In the genomic region with DNA sequence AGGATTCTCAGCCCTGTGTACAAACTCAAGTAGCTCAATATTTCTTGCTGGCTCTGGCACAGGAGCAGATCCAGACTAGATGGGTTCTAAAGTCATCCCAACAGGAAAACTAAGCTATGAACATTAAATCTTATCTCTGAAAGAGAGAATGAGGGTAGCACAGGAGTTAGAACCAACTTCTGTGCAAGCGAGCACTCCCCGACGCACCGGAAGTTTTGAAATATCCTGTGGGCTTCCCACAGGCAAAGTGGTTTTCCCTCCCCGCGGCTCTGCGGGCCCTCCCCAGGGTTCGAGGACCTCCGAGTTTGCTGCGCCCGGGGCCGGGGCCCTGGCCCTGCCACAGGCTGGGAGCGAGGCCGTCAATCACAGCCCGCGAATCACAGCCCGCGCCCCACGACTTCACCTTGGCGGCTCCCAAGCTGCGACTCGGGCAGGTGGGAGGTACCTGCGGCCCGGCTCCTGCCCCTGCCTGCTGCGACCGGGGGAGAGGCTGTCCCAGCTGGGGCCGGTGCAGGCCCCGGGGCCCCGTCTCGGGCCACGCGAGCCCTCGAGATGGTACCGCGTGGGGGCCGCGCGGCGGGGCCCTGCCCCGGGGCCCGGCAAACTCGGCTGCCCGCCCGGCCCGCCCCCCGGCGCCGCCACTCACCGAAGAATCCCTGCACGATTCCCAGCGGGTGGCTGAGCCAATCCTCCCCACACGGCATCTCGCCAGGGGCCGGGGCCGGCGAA, we compare ENCODE assay signal across 7 cellular contexts. TPM values are rescaled to one million over a fixed set of nuclear protein-coding genes. Genes with fewer than 3 reads are reported as not detected.
DNase-seq lines count a peak whose midpoint lies in the region; ATAC-seq and FAIRE-seq lines count a peak whose summit lies in the region.

No MANE protein-coding gene starts in this region.

- ATAC-seq in HG02623 (IDR thresholded peaks at IDR 0.05; ENCODE audit: unreplicated experiment) (peak; percentile 38), memory B cell (ENCODE audit: low read depth) (peak; percentile 17)
- peak; percentile 27 for ATAC-seq in activated CD4-positive, alpha-beta T cell treated with anti-CD3 and anti-CD28 coated beads for 36 hours

- H3K4me3 ChIP-seq in duodenal mucosa (ENCODE audit: low read depth in 1 of 2, low read length in 2 of 2) = peak overlapping the region; percentile 78 to 95

- H3K9me3 ChIP-seq in duodenal mucosa (ENCODE audit: control insufficient read depth in 1 of 2, low read length in 2 of 2) = no peaks in the 10 kb centered on the region

- DNase-seq in GM18507 (ENCODE audit: extremely low spot score, insufficient read length, low read depth) = no peak
- peak; percentile 27 for DNase-seq in NCI-H1105 treated with DMSO at 0.1 percent for 48 hours (lab: John Stamatoyannopoulos, UW)
- peak; percentile 75 for DNase-seq in activated CD4-positive, alpha-beta T cell treated with anti-CD3 and anti-CD28 coated beads for 36 hours
- peak; percentile 26 to 50 for DNase-seq in memory B cell (ENCODE audit: low spot score in 2 of 2)
- DNase-seq in stimulated activated CD8-positive, alpha-beta memory T cell treated with anti-CD3 and anti-CD28 coated beads, Interleukin-2, amount 100 ng/mL, for 1 hour (ENCODE audit: low read depth in 2 of 2) = peak; percentile 14 to 26

- peaks cover 22% of the 10 kb centered on the region for H3K36me3 Mint-ChIP-seq in activated CD4-positive, alpha-beta T cell treated with anti-CD3 and anti-CD28 coated beads for 36 hours (ENCODE audit: low read depth)
- no peaks in the 10 kb centered on the region for H3K36me3 Mint-ChIP-seq in memory B cell

- peak overlapping the region; percentile 70 to 81 for H3K9ac ChIP-seq in duodenal mucosa (ENCODE audit: low read depth in 1 of 2, low read length in 2 of 2)

- POLR2A ChIA-PET in activated CD4-positive, alpha-beta T cell treated with anti-CD3 and anti-CD28 coated beads for 36 hours (lab: Charles Lee) = interaction anchor here (0.6 to 2.0 kb wide), 8 partner anchors 9 to 275 kb away, joined by 3 to 7 read pairs (median 3); partner anchors contain the start of genes INPP5F, SEC23IP and TIAL1

- H3K27ac Mint-ChIP-seq in activated CD4-positive, alpha-beta T cell treated with anti-CD3 and anti-CD28 coated beads for 36 hours = peak overlapping the region; percentile 84
- no peak overlapping the region for H3K27ac Mint-ChIP-seq in memory B cell

- peak overlapping the region; percentile 61 for H3K27ac ChIP-seq in duodenal mucosa (ENCODE audit: low read depth, low read length)

- no peaks in the 10 kb centered on the region for H3K36me3 ChIP-seq in duodenal mucosa (ENCODE audit: control insufficient read depth in 1 of 2, insufficient read depth in 2 of 2, low read length in 2 of 2)

- no peaks in the 10 kb centered on the region for H3K27me3 Mint-ChIP-seq in activated CD4-positive, alpha-beta T cell treated with anti-CD3 and anti-CD28 coated beads for 36 hours
- no peaks in the 10 kb centered on the region for H3K27me3 Mint-ChIP-seq in memory B cell

- intact Hi-C loops in activated CD4-positive, alpha-beta T cell treated with anti-CD3 and anti-CD28 coated beads for 36 hours (cut with DNase I, micrococcal nuclease) = loop anchor here (1.0 to 5.0 kb wide), 11 partner anchors 20 to 1117 kb away; partner anchors contain the start of genes BAG3 (in 1 of the 2), CACUL1 (in 1 of the 2), EIF3A (in 1 of the 2) and RGS10 (in 1 of the 2)

- peak; percentile 61 for FAIRE-seq in GM18507 (lab: Jason Lieb, UNC)

- H3K9me3 Mint-ChIP-seq in activated CD4-positive, alpha-beta T cell treated with anti-CD3 and anti-CD28 coated beads for 36 hours (ENCODE audit: low read depth) = no peaks in the 10 kb centered on the region
- H3K9me3 Mint-ChIP-seq in memory B cell = no peaks in the 10 kb centered on the region

- peaks cover 17 to 21% of the 10 kb centered on the region in 2 donors for H3K4me1 ChIP-seq in duodenal mucosa (ENCODE audit: control insufficient read depth in 1 of 2, insufficient read depth in 2 of 2, low read length in 2 of 2)

- H3K27me3 ChIP-seq in duodenal mucosa (ENCODE audit: control insufficient read depth in 1 of 2, insufficient read depth in 2 of 2, low read length in 2 of 2) = no peaks in the 10 kb centered on the region

- CTCF ChIA-PET in activated CD4-positive, alpha-beta T cell treated with anti-CD3 and anti-CD28 coated beads for 36 hours (lab: Charles Lee) = interaction anchor here (1.8 to 3.0 kb wide), 3 partner anchors 9 to 20 kb away, joined by 5 to 24 read pairs (median 10); partner anchors contain the start of gene SEC23IP

- peaks cover 38% of the 10 kb centered on the region for H3K4me1 Mint-ChIP-seq in activated CD4-positive, alpha-beta T cell treated with anti-CD3 and anti-CD28 coated beads for 36 hours
- peaks cover 28% of the 10 kb centered on the region for H3K4me1 Mint-ChIP-seq in memory B cell

- H3K4me3 Mint-ChIP-seq in activated CD4-positive, alpha-beta T cell treated with anti-CD3 and anti-CD28 coated beads for 36 hours = peak overlapping the region; percentile 90
- H3K4me3 Mint-ChIP-seq in memory B cell = peak overlapping the region; percentile 82

RNA-seq across cellular contexts. Expression of gene MCMBP, which starts 0.6 kb away (rescaled TPM):
- total RNA-seq in activated CD4-positive, alpha-beta T cell treated with anti-CD3 and anti-CD28 coated beads for 36 hours = 10 to 100 TPM; 90.6 to 94.8 TPM

RNA-seq across cellular contexts. Expression of gene SEC23IP, which starts 20.5 kb away (rescaled TPM):
- total RNA-seq in activated CD4-positive, alpha-beta T cell treated with anti-CD3 and anti-CD28 coated beads for 36 hours = 10 to 100 TPM; 70.3 to 87.2 TPM
